In the genomic region with DNA sequence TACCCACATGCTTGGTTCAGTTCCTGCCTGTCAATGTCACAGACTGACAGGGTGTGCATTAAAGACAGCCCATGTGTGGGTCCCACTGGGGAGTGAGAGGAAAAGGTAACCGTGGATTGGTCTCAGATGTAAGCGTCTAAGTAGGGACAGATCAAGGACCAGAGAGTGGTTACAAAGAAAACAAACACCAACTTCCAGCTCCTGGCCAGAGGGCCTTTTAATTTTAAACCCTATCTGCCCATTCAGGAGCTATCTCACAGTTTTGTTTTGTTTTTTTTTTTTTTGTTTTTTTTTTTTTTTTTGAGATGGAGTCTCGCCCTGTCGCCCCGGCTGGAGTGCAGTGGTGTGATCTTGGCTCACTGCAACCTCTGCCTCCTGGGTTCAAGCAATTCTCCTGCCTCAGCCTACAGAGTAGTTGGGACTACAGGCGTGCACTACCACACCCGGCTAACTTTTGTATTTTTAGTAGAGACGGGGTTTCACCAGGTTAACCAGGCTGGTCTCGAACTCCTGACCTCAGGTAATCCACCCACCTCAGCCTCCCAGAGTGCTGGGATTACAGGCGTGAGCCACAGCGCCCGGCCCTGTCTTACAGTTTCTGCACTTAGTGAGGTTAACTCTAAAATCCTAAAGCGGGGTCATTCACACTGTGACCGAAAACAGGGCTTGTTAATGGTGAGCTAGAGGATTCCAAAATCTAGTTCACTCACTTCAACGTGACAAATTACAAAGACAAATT, we compare ENCODE assay signal across 12 cellular contexts. TPM values are rescaled to one million over a fixed set of nuclear protein-coding genes. Genes with fewer than 3 reads are reported as not detected.
DNase-seq lines count a peak whose midpoint lies in the region; ATAC-seq, FAIRE-seq and TF ChIP-seq lines count a peak whose summit lies in the region.
"Not testable (repeated sequence)": the region's sequence is repeated elsewhere in the genome, so short reads cannot be mapped to it uniquely, and the experiment has no call there.
"Had no signal": no experiment of that assay in that cellular context is flagged by ENCODE, and none has a peak within 500 bp of the region (broad histone marks: within the 10 kb centered on the region; RNA-seq: fewer than 3 reads in every experiment).

No MANE protein-coding gene starts in this region.

- peaks cover 29% of the 10 kb centered on the region; the same call in 1 of the 2 replicates for H3K36me3 ChIP-seq in Loucy (ENCODE audit: insufficient read depth, low read length)
- H3K36me3 ChIP-seq in cardiac muscle cell, result not testable (repeated sequence)

- H3K9me3 Mint-ChIP-seq in CD14-positive monocyte; brain; stimulated activated memory B cell treated with anti-CD40 and anti-IgM and Interleukin-4, amounts not matched to agents 10 μg/mL and 1 μg/mL and 100 μg/mL, for 72 hours: not testable (repeated sequence)

- H3F3A ChIP-seq in Loucy (ENCODE audit: low read depth), result not testable (repeated sequence)

- H3K36me3 Mint-ChIP-seq in CD14-positive monocyte (peaks cover 39 to 41% of the 10 kb centered on the region in 2 donors), brain (peaks cover 64% of the 10 kb centered on the region)
- peaks cover 41% of the 10 kb centered on the region for H3K36me3 Mint-ChIP-seq in stimulated activated memory B cell treated with anti-CD40 and anti-IgM and Interleukin-4, amounts not matched to agents 10 μg/mL and 1 μg/mL and 100 μg/mL, for 72 hours

- TF ChIP-seq CTCF in CD14-positive monocyte (IDR thresholded peaks at IDR 0.05); Loucy (conservative IDR thresholded peaks at IDR 0.05; ENCODE audit: low read length); brain (conservative IDR thresholded peaks at IDR 0.05); cardiac muscle cell (IDR thresholded peaks at IDR 0.05; ENCODE audit: low read depth, low read length): not testable (repeated sequence)

- H3K4me1 Mint-ChIP-seq in CD14-positive monocyte (peaks cover 65% of the 10 kb centered on the region), brain (peaks cover 54% of the 10 kb centered on the region)
- H3K4me1 Mint-ChIP-seq in stimulated activated memory B cell treated with anti-CD40 and anti-IgM and Interleukin-4, amounts not matched to agents 10 μg/mL and 1 μg/mL and 100 μg/mL, for 72 hours, result peaks cover 61% of the 10 kb centered on the region

- not testable (repeated sequence) for H2AFZ ChIP-seq in Loucy (ENCODE audit: low read length)

- H3K27ac Mint-ChIP-seq in CD14-positive monocyte (peak overlapping the region; percentile 76 to 97 (median 93)), brain (peak overlapping the region in 3 of 5 experiments; percentile 67 to 99 (median 81))
- H3K27ac Mint-ChIP-seq in stimulated activated memory B cell treated with anti-CD40 and anti-IgM and Interleukin-4, amounts not matched to agents 10 μg/mL and 1 μg/mL and 100 μg/mL, for 72 hours, result peak overlapping the region; percentile 65

- not testable (repeated sequence) for ATAC-seq in stimulated activated memory B cell treated with anti-CD40 and anti-IgM and Interleukin-4, amounts not matched to agents 10 μg/mL and 1 μg/mL and 100 μg/mL, for 72 hours

- H3K79me2 ChIP-seq in Loucy (ENCODE audit: insufficient read depth, low read length), result peaks cover 85% of the 10 kb centered on the region

- intact Hi-C loops in CD14-positive monocyte (cut with micrococcal nuclease), result loop anchor here (5.0 to 10.0 kb wide), 3 partner anchors 35 to 125 kb away; a partner anchor contains a TSS
- intact Hi-C loops in posterior vena cava (cut with DNase I), result not testable (repeated sequence)

- peak overlapping the region in 1 of 2 donors; percentile 55 for H3K4me3 Mint-ChIP-seq in CD14-positive monocyte
- not testable (repeated sequence) for H3K4me3 Mint-ChIP-seq in brain; stimulated activated memory B cell treated with anti-CD40 and anti-IgM and Interleukin-4, amounts not matched to agents 10 μg/mL and 1 μg/mL and 100 μg/mL, for 72 hours

- DNase-seq in CD14-positive monocyte (ENCODE audit: low spot score); cardiac muscle cell (ENCODE audit: low read depth in 1 of 2, low spot score in 1 of 2); urothelium cell line (ENCODE audit: low spot score): not testable (repeated sequence)
- DNase-seq in mesenteric fat pad (ENCODE audit: low spot score), result peak; percentile 47
- DNase-seq in posterior vena cava (ENCODE audit: low spot score), result peak; percentile 41

- H3K27me3 Mint-ChIP-seq in CD14-positive monocyte (ENCODE audit: low read depth in 3 of 3), result peaks cover 0 to 10% (median 3%) of the 10 kb centered on the region in 3 donors
- not testable (repeated sequence) for H3K27me3 Mint-ChIP-seq in brain; stimulated activated memory B cell treated with anti-CD40 and anti-IgM and Interleukin-4, amounts not matched to agents 10 μg/mL and 1 μg/mL and 100 μg/mL, for 72 hours

- H3K4me1 ChIP-seq in Loucy (ENCODE audit: insufficient read depth, low read length, poor library complexity, severe bottlenecking), result peaks cover 68% of the 10 kb centered on the region
- H3K4me1 ChIP-seq in cardiac muscle cell (ENCODE audit: low read depth), result peaks cover 51% of the 10 kb centered on the region

- peak; percentile 68 for FAIRE-seq in urothelium cell line (lab: Jason Lieb, UNC)

- H3K9me2 ChIP-seq in Loucy (replicated peaks; ENCODE audit: low read depth, low read length), result not testable (repeated sequence)

- H3K27me3 ChIP-seq in Loucy (ENCODE audit: insufficient read depth, low read length, poor library complexity, severe bottlenecking); cardiac muscle cell: not testable (repeated sequence)

- peak overlapping the region; percentile 78 for H3K9ac ChIP-seq in Loucy (ENCODE audit: low read depth, low read length, poor library complexity, severe bottlenecking)

- H3K4me2 ChIP-seq in Loucy (ENCODE audit: low read depth, low read length, poor library complexity, severe bottlenecking), result peak overlapping the region; percentile 62

- H3K9me3 ChIP-seq in Loucy (ENCODE audit: insufficient read depth, low read depth, low read length); cardiac muscle cell (ENCODE audit: low read depth): not testable (repeated sequence)

- H3K27ac ChIP-seq in cardiac muscle cell, result peak overlapping the region; percentile 67

- H4K20me1 ChIP-seq in Loucy (ENCODE audit: insufficient read depth, low read length, poor library complexity, severe bottlenecking), result not testable (repeated sequence)

- not testable (repeated sequence) for H3K4me3 ChIP-seq in Loucy (ENCODE audit: low read length, poor library complexity, severe bottlenecking); cardiac muscle cell

RNA-seq across cellular contexts. Expression of a gene that starts 49.2 kb away (rescaled TPM):
- polyA plus RNA-seq in CD14-positive monocyte, result under 1 TPM; 0.09 to 0.14 TPM
- polyA plus RNA-seq in brain (ENCODE audit: insufficient read depth, low read depth, low replicate concordance), result 2.4 TPM
- total RNA-seq in cardiac muscle cell, result 0.80 and 1.1 TPM in 2 replicates
- polyA plus RNA-seq in cardiac muscle cell, result 1.6 and 1.7 TPM in 2 replicates
- total RNA-seq in mesenteric fat pad, result 0.16 TPM
- total RNA-seq in posterior vena cava, result 1 to 10 TPM in 1 of 2 donors, under 1 TPM in 1; 0.32 to 1.1 TPM
- total RNA-seq: G401, HT-29, NCI-H460, PC-9 had no signal
